27 cellular contexts compared by ENCODE assay signal in genomic region chr7:133741703-133742102, GRCh38.
"Had no signal": no experiment of that assay in that cellular context is flagged by ENCODE, and none has a peak within 500 bp of the region (broad histone marks: within the 10 kb centered on the region; RNA-seq: fewer than 3 reads in every experiment).

No MANE protein-coding gene starts in this region.

- H3K4me3 ChIP-seq: pancreas, prostate gland, right lobe of liver, sigmoid colon, stomach, thoracic aorta, thyroid gland, tibial nerve, upper lobe of left lung, vagina had no signal

- H3K27ac Mint-ChIP-seq: natural killer cell treated with Interleukin-12 subunit alpha and Interleukin-12 subunit beta and Interleukin-15 and Interleukin-18, amount 100 ng/mL, for 72 hours; nephron progenitor cell; stimulated activated effector memory CD8-positive, alpha-beta T cell treated with anti-CD3 and anti-CD28 coated beads, Interleukin-12 subunit alpha, Interleukin-12 subunit beta, amount 100 ng/mL, for 72 hours; stimulated activated naive B cell treated with anti-CD40 and anti-IgM and Interleukin-4, amounts not matched to agents 10 μg/mL and 1 μg/mL and 100 μg/mL, for 72 hours; stimulated activated naive CD8-positive, alpha-beta T cell treated with anti-CD3 and anti-CD28 coated beads, Interleukin-15, Interleukin-2, amounts not matched to agents 100 ng/mL and 50 ng/mL, for 24 hours had no signal

- H3K9me3 ChIP-seq: neutrophil, pancreas, prostate gland, right lobe of liver, sigmoid colon, stomach, thoracic aorta, thyroid gland, tibial nerve, upper lobe of left lung, vagina had no signal

- ATAC-seq: natural killer cell treated with Interleukin-12 subunit alpha and Interleukin-12 subunit beta and Interleukin-15 and Interleukin-18, amount 100 ng/mL, for 72 hours; pancreas; right cardiac atrium; right lobe of liver; stimulated activated effector memory CD8-positive, alpha-beta T cell treated with anti-CD3 and anti-CD28 coated beads, Interleukin-12 subunit alpha, Interleukin-12 subunit beta, amount 100 ng/mL, for 72 hours; stimulated activated naive B cell treated with anti-CD40 and anti-IgM and Interleukin-4, amounts not matched to agents 10 μg/mL and 1 μg/mL and 100 μg/mL, for 72 hours had no signal

- H3K27me3 Mint-ChIP-seq: natural killer cell treated with Interleukin-12 subunit alpha and Interleukin-12 subunit beta and Interleukin-15 and Interleukin-18, amount 100 ng/mL, for 72 hours; stimulated activated naive B cell treated with anti-CD40 and anti-IgM and Interleukin-4, amounts not matched to agents 10 μg/mL and 1 μg/mL and 100 μg/mL, for 72 hours; stimulated activated naive CD8-positive, alpha-beta T cell treated with anti-CD3 and anti-CD28 coated beads, Interleukin-15, Interleukin-2, amounts not matched to agents 100 ng/mL and 50 ng/mL, for 24 hours had no signal

- H3K4me1 ChIP-seq: prostate gland, right lobe of liver, sigmoid colon, upper lobe of left lung, vagina had no signal

- FAIRE-seq: pancreas, small intestine, urothelium cell line had no signal

- H3K27me3 ChIP-seq: neutrophil, pancreas, right lobe of liver, sigmoid colon, stomach, thyroid gland, tibial nerve, upper lobe of left lung, vagina had no signal

- DNase-seq: nephron progenitor cell; nucleus accumbens; pancreas; right cardiac atrium; right lobe of liver; sigmoid colon; small intestine; stimulated activated CD4-positive, alpha-beta T cell treated with anti-CD3 and anti-CD28 coated beads, Interleukin-15, amount 100 ng/mL, for 24 hours; stimulated activated CD4-positive, alpha-beta T cell treated with anti-CD3 and anti-CD28 coated beads, Interleukin-2, amount 100 ng/mL, for 24 hours; stimulated activated CD4-positive, alpha-beta T cell treated with anti-CD3 and anti-CD28 coated beads, Interleukin-2, amount 100 ng/mL, for 48 hours; stimulated activated CD4-positive, alpha-beta T cell treated with anti-CD3 and anti-CD28 coated beads, Interleukin-4, amount 100 ng/mL, for 24 hours; stimulated activated naive B cell treated with anti-CD40 and anti-IgM and Interleukin-4, amounts not matched to agents 10 μg/mL and 1 μg/mL and 100 μg/mL, for 72 hours; stimulated activated naive CD4-positive, alpha-beta T cell treated with Interleukin-2 at 50 U/mL for 16 hours; stomach; thyroid gland; trophoblast cell; upper lobe of left lung had no signal

- H3K4me3 Mint-ChIP-seq: natural killer cell treated with Interleukin-12 subunit alpha and Interleukin-12 subunit beta and Interleukin-15 and Interleukin-18, amount 100 ng/mL, for 72 hours; nephron progenitor cell; neural crest cell; stimulated activated effector memory CD8-positive, alpha-beta T cell treated with anti-CD3 and anti-CD28 coated beads, Interleukin-12 subunit alpha, Interleukin-12 subunit beta, amount 100 ng/mL, for 72 hours; stimulated activated naive B cell treated with anti-CD40 and anti-IgM and Interleukin-4, amounts not matched to agents 10 μg/mL and 1 μg/mL and 100 μg/mL, for 72 hours; stimulated activated naive CD8-positive, alpha-beta T cell treated with anti-CD3 and anti-CD28 coated beads, Interleukin-15, Interleukin-2, amounts not matched to agents 100 ng/mL and 50 ng/mL, for 24 hours had no signal

- H3K36me3 ChIP-seq: neutrophil, pancreas, prostate gland, right lobe of liver, sigmoid colon, stomach, thoracic aorta, thyroid gland, tibial nerve, upper lobe of left lung, vagina had no signal

- H3K4me1 Mint-ChIP-seq: stimulated activated effector memory CD8-positive, alpha-beta T cell treated with anti-CD3 and anti-CD28 coated beads, Interleukin-12 subunit alpha, Interleukin-12 subunit beta, amount 100 ng/mL, for 72 hours had no signal

- H3K36me3 Mint-ChIP-seq: natural killer cell treated with Interleukin-12 subunit alpha and Interleukin-12 subunit beta and Interleukin-15 and Interleukin-18, amount 100 ng/mL, for 72 hours; stimulated activated effector memory CD8-positive, alpha-beta T cell treated with anti-CD3 and anti-CD28 coated beads, Interleukin-12 subunit alpha, Interleukin-12 subunit beta, amount 100 ng/mL, for 72 hours; stimulated activated naive B cell treated with anti-CD40 and anti-IgM and Interleukin-4, amounts not matched to agents 10 μg/mL and 1 μg/mL and 100 μg/mL, for 72 hours had no signal

- H3K27ac ChIP-seq: neutrophil, pancreas, prostate gland, right lobe of liver, sigmoid colon, stomach, thoracic aorta, thyroid gland, tibial nerve, upper lobe of left lung, vagina had no signal
